In the genomic region with DNA sequence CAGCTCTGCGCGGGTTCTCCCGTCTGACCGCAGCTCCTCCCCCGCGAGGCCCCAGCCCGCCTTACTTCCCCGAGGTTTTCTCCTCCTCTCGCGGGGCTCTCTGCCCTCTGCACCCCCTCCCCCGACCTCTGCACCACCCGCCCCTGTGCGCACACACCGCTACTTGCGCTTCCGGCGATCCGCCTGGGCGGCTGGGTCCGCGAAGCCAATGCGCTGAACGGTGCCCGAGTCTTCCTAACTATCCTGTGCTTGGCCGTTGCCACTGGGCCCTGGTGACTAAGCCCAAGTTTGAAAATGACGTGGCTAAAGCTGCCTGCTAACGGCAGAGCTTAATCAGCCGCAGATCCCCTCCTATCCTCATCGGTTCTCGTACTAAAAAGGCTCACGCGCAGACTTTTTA, we compare ENCODE assay signal across 11 cellular contexts. TPM values are rescaled to one million over a fixed set of nuclear protein-coding genes. Genes with fewer than 3 reads are reported as not detected.
DNase-seq lines count a peak whose midpoint lies in the region; ATAC-seq and TF ChIP-seq lines count a peak whose summit lies in the region.
"Had no signal": no experiment of that assay in that cellular context is flagged by ENCODE, and none has a peak within 500 bp of the region (broad histone marks: within the 10 kb centered on the region; RNA-seq: fewer than 3 reads in every experiment).

No MANE protein-coding gene starts in this region.

- peaks cover 32% of the 10 kb centered on the region for H3K4me1 Mint-ChIP-seq in activated naive CD8-positive, alpha-beta T cell treated with anti-CD3 and anti-CD28 coated beads for 36 hours

- H3K36me3 Mint-ChIP-seq in activated naive CD8-positive, alpha-beta T cell treated with anti-CD3 and anti-CD28 coated beads for 36 hours = no peaks in the 10 kb centered on the region

- no peaks in the 10 kb centered on the region for H3K36me3 ChIP-seq in right lobe of liver
- H3K36me3 ChIP-seq: pancreas had no signal

- H3K27ac ChIP-seq in right lobe of liver = peak overlapping the region in 1 of 3 donors; percentile 63
- H3K27ac ChIP-seq: pancreas, testis had no signal

- no peak for TF ChIP-seq POLR2A in right lobe of liver (IDR thresholded peaks at IDR 0.05)

- no peaks in the 10 kb centered on the region for H3K27me3 ChIP-seq in right lobe of liver
- H3K27me3 ChIP-seq: testis had no signal

- intact Hi-C loops in right lobe of liver (cut with DNase I) = no loop called here

- WGBS in right lobe of liver (ENCODE audit: insufficient coverage, low coverage, low lambda C conversion rate, missing lambda C conversion rate) = 32% methylated on average over 10 of the region's 32 CpGs

- DNase-seq in CD1c-positive myeloid dendritic cell (ENCODE audit: extremely low spot score) (peak; percentile 3), GM20000 (ENCODE audit: low spot score) (peak; percentile 28), right lobe of liver (peak in 2 of 3 donors; percentile 43 to 58), pons (ENCODE audit: low spot score) (no peak), NCI-H2227 treated with DMSO at 0.1 percent for 48 hours (lab: John Stamatoyannopoulos, UW) (no peak), NCI-H2081 treated with DMSO at 0.1 percent for 48 hours (lab: John Stamatoyannopoulos, UW) (no peak)
- peak; percentile 41 for DNase-seq in activated naive CD8-positive, alpha-beta T cell treated with anti-CD3 and anti-CD28 coated beads for 36 hours
- DNase-seq: NCI-H446 treated with DMSO at 0.1 percent for 48 hours, testis had no signal

- H3K27me3 Mint-ChIP-seq in activated naive CD8-positive, alpha-beta T cell treated with anti-CD3 and anti-CD28 coated beads for 36 hours = peaks cover 97% of the 10 kb centered on the region

- H3K4me1 ChIP-seq in right lobe of liver = peaks cover 0 to 65% (median 17%) of the 10 kb centered on the region in 4 donors

- H3K27ac Mint-ChIP-seq in activated naive CD8-positive, alpha-beta T cell treated with anti-CD3 and anti-CD28 coated beads for 36 hours = peak overlapping the region; percentile 22

- peak overlapping the region in 1 of 3 donors; percentile 16 for H3K4me3 ChIP-seq in right lobe of liver
- H3K4me3 ChIP-seq: pancreas had no signal

- no peaks in the 10 kb centered on the region for H3K9me3 ChIP-seq in right lobe of liver
- H3K9me3 ChIP-seq: pancreas, testis had no signal

- TF ChIP-seq CTCF in GM20000 (IDR thresholded peaks at IDR 0.05; ENCODE audit: extremely low read depth, missing control alignments) (no peak), right lobe of liver (IDR thresholded peaks at IDR 0.05) (no peak)

- H3K4me3 Mint-ChIP-seq in activated naive CD8-positive, alpha-beta T cell treated with anti-CD3 and anti-CD28 coated beads for 36 hours = peak overlapping the region; percentile 68

- peak in 2 of 4 donors; percentile 0 to 7 for ATAC-seq in right lobe of liver
- ATAC-seq in HG03439 (IDR thresholded peaks at IDR 0.05; ENCODE audit: unreplicated experiment) = no peak

- H3K9me3 Mint-ChIP-seq in activated naive CD8-positive, alpha-beta T cell treated with anti-CD3 and anti-CD28 coated beads for 36 hours = peaks cover 1% of the 10 kb centered on the region

RNA-seq across cellular contexts. Expression of gene ONECUT2, which starts 6.2 kb away (rescaled TPM):
- not detected for total RNA-seq in activated naive CD8-positive, alpha-beta T cell treated with anti-CD3 and anti-CD28 coated beads for 36 hours
- total RNA-seq in right lobe of liver = 10 to 100 TPM in 4 of 6 experiments, 1 to 10 TPM in 2; 7.7 to 25.8 (median 14.2) TPM

Comparison
In these comparisons a context has a peak if more than half of its experiments do, and no peak if none do; other contexts are left out.
1. DNase-seq: peak in CD1c-positive myeloid dendritic cell (single experiment), GM20000 (single experiment), activated naive CD8-positive, alpha-beta T cell treated with anti-CD3 and anti-CD28 coated beads for 36 hours (single experiment) and right lobe of liver (2 of 3); none in pons (single experiment), NCI-H2227 treated with DMSO at 0.1 percent for 48 hours (single experiment) and NCI-H2081 treated with DMSO at 0.1 percent for 48 hours (single experiment).
2. RNA of gene ONECUT2, which starts 6.2 kb away (total RNA-seq): 7.7 to 25.8 TPM in right lobe of liver; not detected in activated naive CD8-positive, alpha-beta T cell treated with anti-CD3 and anti-CD28 coated beads for 36 hours; every median in the first group is over 4 times any median in the second.